8 cellular contexts compared by ENCODE assay signal in genomic region chr15:81265944-81266775, GRCh38. TPM values are rescaled to one million over a fixed set of nuclear protein-coding genes. Genes with fewer than 3 reads are reported as not detected.
A peak's percentile ranks its signal among the peaks of the same experiment; 100 is the strongest.
DNase-seq lines count a peak whose midpoint lies in the region; ATAC-seq, FAIRE-seq and TF ChIP-seq lines count a peak whose summit lies in the region.

No MANE protein-coding gene starts in this region.

- ATAC-seq in GM19035 (IDR thresholded peaks at IDR 0.05; ENCODE audit: unreplicated experiment) = peak; percentile 79
- ATAC-seq in HG03196 (IDR thresholded peaks at IDR 0.05; ENCODE audit: unreplicated experiment) = peak; percentile 81

- FAIRE-seq in bronchial epithelial cell (lab: Jason Lieb, UNC) = peak; percentile 58

- no peaks in the 10 kb centered on the region for H3K36me3 ChIP-seq in bronchial epithelial cell (ENCODE audit: control insufficient read depth, insufficient read depth, low read length)

- TF ChIP-seq CTCF in WI38 (IDR thresholded peaks at IDR 0.05; ENCODE audit: low read depth, low read length) (peak; percentile 96), bronchial epithelial cell (IDR thresholded peaks at IDR 0.05; ENCODE audit: insufficient read depth, low read length, severe bottlenecking) (peak; percentile 97)

- DNase-seq in AG20443 (ENCODE audit: low spot score) = peak; percentile 90
- DNase-seq in NCI-H2227 treated with DMSO at 0.1 percent for 48 hours (lab: John Stamatoyannopoulos, UW) = peak; percentile 58
- peak; percentile 62 for DNase-seq in bronchial epithelial cell (ENCODE audit: low read depth)
- peak; percentile 89 for DNase-seq in islet precursor cell
- DNase-seq in stimulated activated CD4-positive, alpha-beta T cell treated with anti-CD3 and anti-CD28 coated beads, Interleukin-1b, Interleukin-23, amount 100 ng/mL, for 4 hours (ENCODE audit: low read depth in 2 of 2) = peak; percentile 83 to 85

- H3K27me3 ChIP-seq in bronchial epithelial cell (ENCODE audit: control insufficient read depth, insufficient read depth, low read length) = no peaks in the 10 kb centered on the region

- 0 out of 2 replicates have a peak overlapping the region, but pooled peaks have one; percentile 2 for H3K4me3 ChIP-seq in WI38 (ENCODE audit: low read depth, low read length)
- H3K4me3 ChIP-seq in bronchial epithelial cell (ENCODE audit: low read depth, low read length) = no peak overlapping the region

RNA-seq across cellular contexts. Expression of gene STARD5, which starts 57.8 kb away (rescaled TPM):
- total RNA-seq in bronchial epithelial cell = 5.0 and 5.9 TPM in 2 replicates
